9 cellular contexts compared by ENCODE assay signal in genomic region chr2:37656512-37657423, GRCh38. TPM values are rescaled to one million over a fixed set of nuclear protein-coding genes. Genes with fewer than 3 reads are reported as not detected.
DNase-seq lines count a peak whose midpoint lies in the region; ATAC-seq, FAIRE-seq and TF ChIP-seq lines count a peak whose summit lies in the region.
"Had no signal": no experiment of that assay in that cellular context is flagged by ENCODE, and none has a peak within 500 bp of the region (broad histone marks: within the 10 kb centered on the region; RNA-seq: fewer than 3 reads in every experiment).

No MANE protein-coding gene starts in this region.

- TF ChIP-seq CTCF in C4-2B (conservative IDR thresholded peaks at IDR 0.05) = no peak
- TF ChIP-seq CTCF in astrocyte (IDR thresholded peaks at IDR 0.05; ENCODE audit: insufficient read depth, low read depth, low read length) = no peak
- TF ChIP-seq CTCF in ovary (IDR thresholded peaks at IDR 0.05) = no peak

- no peaks in the 10 kb centered on the region for H3K36me3 Mint-ChIP-seq in IgD-negative memory B cell
- peaks cover 25% of the 10 kb centered on the region for H3K36me3 Mint-ChIP-seq in astrocyte (ENCODE audit: low read depth, unreplicated experiment)

- DNase-seq in astrocyte (ENCODE audit: low read depth) = no peak
- DNase-seq in amygdala (lab: John Stamatoyannopoulos, UW) = no peak
- no peak for DNase-seq in activated CD4-positive, CD25-positive, alpha-beta regulatory T cell (lab: John Stamatoyannopoulos, UW)
- no peak for DNase-seq in ovary

- peak overlapping the region; percentile 72 for H3K4me2 ChIP-seq in astrocyte (ENCODE audit: low read length)

- H3K4me1 Mint-ChIP-seq in IgD-negative memory B cell = peaks cover 60 to 91% (median 69%) of the 10 kb centered on the region in 3 donors
- peaks cover 79% of the 10 kb centered on the region for H3K4me1 Mint-ChIP-seq in astrocyte (ENCODE audit: low read depth, unreplicated experiment)

- H4K20me1 ChIP-seq in astrocyte (ENCODE audit: insufficient read depth, low read length) = peaks cover 79% of the 10 kb centered on the region

- no peak for ATAC-seq in GM21576 (IDR thresholded peaks at IDR 0.05; ENCODE audit: unreplicated experiment)
- ATAC-seq: K562 had no signal

- H3K79me2 ChIP-seq in astrocyte (ENCODE audit: insufficient read depth, low read length) = peaks cover 97% of the 10 kb centered on the region

- WGBS in ovary, 3 donors = 53 to 71% (median 63%) methylated on average over 11 of the region's 11 CpGs

- no peaks in the 10 kb centered on the region for H3K27me3 ChIP-seq in astrocyte (ENCODE audit: insufficient read depth, low read length)
- H3K27me3 ChIP-seq in muscle layer of duodenum (ENCODE audit: low read depth, low read length) = no peaks in the 10 kb centered on the region
- H3K27me3 ChIP-seq in ovary = no peaks in the 10 kb centered on the region

- H3K9ac ChIP-seq in astrocyte (ENCODE audit: low read length) = peak overlapping the region; percentile 55

- H3K4me3 ChIP-seq in astrocyte (ENCODE audit: insufficient read depth, low read depth, low read length) (peak overlapping the region; percentile 11), muscle layer of duodenum (ENCODE audit: low read depth in 1 of 2, low read length in 2 of 2) (no peak overlapping the region), ovary (no peak overlapping the region)
- H3K4me3 ChIP-seq: K562 had no signal

- H3K9me3 Mint-ChIP-seq in IgD-negative memory B cell (no peaks in the 10 kb centered on the region), astrocyte (ENCODE audit: unreplicated experiment) (no peaks in the 10 kb centered on the region)

- TF ChIP-seq POLR2A in ovary (IDR thresholded peaks at IDR 0.05) = no peak

- H3K4me1 ChIP-seq in astrocyte (ENCODE audit: insufficient read depth, low read length) = peaks cover 78% of the 10 kb centered on the region
- peaks cover 19 to 42% of the 10 kb centered on the region in 2 donors for H3K4me1 ChIP-seq in muscle layer of duodenum (ENCODE audit: control insufficient read depth in 1 of 2, insufficient read depth in 2 of 2, low read length in 2 of 2)
- peaks cover 11% of the 10 kb centered on the region for H3K4me1 ChIP-seq in ovary (ENCODE audit: insufficient read depth)

- intact Hi-C loops in ovary (cut with DNase I) = no loop called here

- TF ChIP-seq EP300 in ovary (IDR thresholded peaks at IDR 0.05) = no peak

- H3K4me3 Mint-ChIP-seq in IgD-negative memory B cell (peak overlapping the region; percentile 0 to 97 (median 80)), astrocyte (ENCODE audit: unreplicated experiment) (no peak overlapping the region)

- H3K27ac Mint-ChIP-seq in IgD-negative memory B cell (peak overlapping the region; percentile 67 to 96 (median 92)), astrocyte (ENCODE audit: unreplicated experiment) (peak overlapping the region; percentile 66)

- H3K9me3 ChIP-seq in astrocyte (ENCODE audit: insufficient read depth, low read depth, low read length) (no peaks in the 10 kb centered on the region), muscle layer of duodenum (ENCODE audit: control insufficient read depth in 1 of 2, low read length in 2 of 2) (no peaks in the 10 kb centered on the region), ovary (no peaks in the 10 kb centered on the region)

- H3K36me3 ChIP-seq in astrocyte (ENCODE audit: insufficient read depth, low read length) (peaks cover 38% of the 10 kb centered on the region), muscle layer of duodenum (ENCODE audit: control insufficient read depth in 1 of 2, insufficient read depth in 2 of 2, low read length in 2 of 2) (peaks cover 0 to 6% of the 10 kb centered on the region in 2 donors), ovary (no peaks in the 10 kb centered on the region)

- H3K27me3 Mint-ChIP-seq in IgD-negative memory B cell = no peaks in the 10 kb centered on the region
- no peaks in the 10 kb centered on the region for H3K27me3 Mint-ChIP-seq in astrocyte (ENCODE audit: low read depth, unreplicated experiment)

- peak overlapping the region; percentile 88; the same call in 1 of the 2 replicates for H3K27ac ChIP-seq in C4-2B
- H3K27ac ChIP-seq in astrocyte (ENCODE audit: low read depth, low read length) = peak overlapping the region; percentile 78
- peak overlapping the region; percentile 37 for H3K27ac ChIP-seq in muscle layer of duodenum (ENCODE audit: low read length)
- no peak overlapping the region for H3K27ac ChIP-seq in ovary

- no peak for FAIRE-seq in astrocyte (lab: Jason Lieb, UNC)
- FAIRE-seq: K562 had no signal

- no peak overlapping the region for H2AFZ ChIP-seq in astrocyte (ENCODE audit: low read depth, low read length)

RNA-seq across cellular contexts. Expression of gene CDC42EP3, which starts 14.7 kb away (rescaled TPM):
- 68.3 TPM for polyA plus RNA-seq in IgD-negative memory B cell
- 94.3 and 102 TPM in 2 replicates for total RNA-seq in astrocyte
- 10 to 100 TPM; 12.0 to 82.7 (median 22.3) TPM for total RNA-seq in ovary
- 10 to 100 TPM; 27.6 to 40.3 TPM for polyA plus RNA-seq in ovary

Comparison
In these comparisons a context has a peak if more than half of its experiments do, and no peak if none do; other contexts are left out.
1. H3K27ac ChIP-seq: peak in C4-2B (single experiment), astrocyte (single experiment) and muscle layer of duodenum (single experiment); none in ovary (0 of 2).